Comparison of ENCODE assay signal across 8 cellular contexts in genomic region chr19:49347835-49348234, GRCh38. TPM values are rescaled to one million over a fixed set of nuclear protein-coding genes. Genes with fewer than 3 reads are reported as not detected.
DNase-seq lines count a peak whose midpoint lies in the region; FAIRE-seq and TF ChIP-seq lines count a peak whose summit lies in the region.
"Had no signal": no experiment of that assay in that cellular context is flagged by ENCODE, and none has a peak within 500 bp of the region (broad histone marks: within the 10 kb centered on the region; RNA-seq: fewer than 3 reads in every experiment).

No MANE protein-coding gene starts in this region.

- no peaks in the 10 kb centered on the region for H3K9me2 ChIP-seq in MM.1S (replicated peaks; ENCODE audit: insufficient read depth, low read length)

- H3K27me3 ChIP-seq in H1 (replicated peaks in 1 of 4; ENCODE audit: control insufficient read depth in 3 of 4, extremely low read depth in 1 of 4, insufficient read depth in 3 of 4, low read length in 3 of 4), result no peaks in the 10 kb centered on the region
- H3K27me3 ChIP-seq in osteoblast (ENCODE audit: insufficient read depth, low read length), result no peaks in the 10 kb centered on the region
- peaks cover 36% of the 10 kb centered on the region for H3K27me3 ChIP-seq in MM.1S (replicated peaks; ENCODE audit: insufficient read depth, low read length)

- no peak overlapping the region for H3K4me2 ChIP-seq in H1 (ENCODE audit: insufficient read depth in 1 of 2, low read depth in 2 of 2, low read length in 2 of 2)
- no peak overlapping the region for H3K4me2 ChIP-seq in osteoblast (ENCODE audit: insufficient read depth, low read length)
- no peak overlapping the region for H3K4me2 ChIP-seq in MM.1S (ENCODE audit: low read depth, low read length)

- H3K4me1 ChIP-seq in H1 (replicated peaks in 1 of 4; ENCODE audit: control insufficient read depth in 3 of 4, insufficient read depth in 4 of 4, low read length in 3 of 4) (no peaks in the 10 kb centered on the region), osteoblast (ENCODE audit: insufficient read depth, low read length) (no peaks in the 10 kb centered on the region), MM.1S (ENCODE audit: low read length) (no peaks in the 10 kb centered on the region)

- no peak overlapping the region for H4K8ac ChIP-seq in H1 (ENCODE audit: extremely low read depth, insufficient read depth, low read length)

- no peak overlapping the region for H4K91ac ChIP-seq in H1 (replicated peaks; ENCODE audit: insufficient read length, low read length)

- H2AFZ ChIP-seq in H1 (ENCODE audit: low read length) (no peak overlapping the region), osteoblast (ENCODE audit: low read length) (peak overlapping the region; percentile 83), MM.1S (ENCODE audit: low read length) (no peak overlapping the region)

- no peak overlapping the region for H3K4ac ChIP-seq in H1 (replicated peaks; ENCODE audit: insufficient read length, low read depth, low read length)

- H2BK15ac ChIP-seq in H1 (ENCODE audit: low read length), result no peak overlapping the region

- no peak overlapping the region for H2BK120ac ChIP-seq in H1 (replicated peaks; ENCODE audit: low read depth, low read length)

- no peak overlapping the region for H3K18ac ChIP-seq in H1 (ENCODE audit: extremely low read depth, low read length)

- H3K79me1 ChIP-seq in H1 (ENCODE audit: low read depth, low read length), result no peaks in the 10 kb centered on the region; the same call in 1 of the 2 replicates

- TF ChIP-seq EP300 in H1 (IDR thresholded peaks at IDR 0.05; ENCODE audit: borderline replicate concordance in 1 of 2, low read depth in 2 of 2, low read length in 2 of 2), result no peak

- peak in 1 of 2 experiments; percentile 38; a peak in 2 of 4 replicates for TF ChIP-seq RAD21 in H1 (IDR thresholded peaks at IDR 0.05 in 1 of 2, conservative IDR thresholded peaks at IDR 0.05 in 1 of 2; ENCODE audit: low read depth in 2 of 2, low read length in 2 of 2)

- H3K56ac ChIP-seq in H1 (replicated peaks; ENCODE audit: insufficient read length, low read depth, low read length), result no peak overlapping the region

- H3K36me3 ChIP-seq in H1 (ENCODE audit: control insufficient read depth in 2 of 4, insufficient read depth in 4 of 4, low read length in 3 of 4), result peaks cover 40 to 95% (median 77%) of the 10 kb centered on the region in 4 experiments
- H3K36me3 ChIP-seq in osteoblast (ENCODE audit: insufficient read depth, low read length), result peaks cover 44% of the 10 kb centered on the region
- H3K36me3 ChIP-seq in MM.1S (replicated peaks; ENCODE audit: insufficient read depth, low read length), result no peaks in the 10 kb centered on the region

- no peak overlapping the region for H3K23ac ChIP-seq in H1 (ENCODE audit: insufficient read length)

- H4K20me1 ChIP-seq in H1 (replicated peaks in 1 of 2; ENCODE audit: control insufficient read depth in 1 of 2, insufficient read depth in 2 of 2, low read length in 2 of 2), result peaks cover 7 to 15% of the 10 kb centered on the region in 2 experiments
- peaks cover 2% of the 10 kb centered on the region for H4K20me1 ChIP-seq in osteoblast (ENCODE audit: insufficient read depth, low read length)
- H4K20me1 ChIP-seq in MM.1S (ENCODE audit: insufficient read depth, low read length), result no peaks in the 10 kb centered on the region

- H3K27ac ChIP-seq in H1 (ENCODE audit: low read depth, low read length), result no peak overlapping the region
- no peak overlapping the region for H3K27ac ChIP-seq in osteoblast (ENCODE audit: low read depth, low read length)
- H3K27ac ChIP-seq in MM.1S (ENCODE audit: low read length), result no peak overlapping the region

- H2AK5ac ChIP-seq in H1 (ENCODE audit: low read depth, low read length), result no peak overlapping the region

- H3K79me2 ChIP-seq in H1 (ENCODE audit: control insufficient read depth in 1 of 2, insufficient read depth in 2 of 2, low read length in 2 of 2) (no peaks in the 10 kb centered on the region), osteoblast (ENCODE audit: insufficient read depth, low read length) (no peaks in the 10 kb centered on the region), MM.1S (ENCODE audit: low read length) (no peaks in the 10 kb centered on the region)

- H3K9me3 ChIP-seq in H1 (ENCODE audit: insufficient read depth in 2 of 2, low read depth in 1 of 2, low read length in 1 of 2) (no peaks in the 10 kb centered on the region), osteoblast (ENCODE audit: low read depth, low read length) (no peaks in the 10 kb centered on the region), MM.1S (replicated peaks; ENCODE audit: insufficient read depth, low read length) (no peaks in the 10 kb centered on the region)

- H3K23me2 ChIP-seq in H1 (ENCODE audit: low read depth, low read length), result no peaks in the 10 kb centered on the region

- POLR2A ChIA-PET in H1 (lab: Charles Lee; ENCODE audit: partially characterized antibody), result interaction anchor here (1.1 to 8.9 kb wide), 4 partner anchors 9 to 141 kb away, joined by 3 to 112 read pairs (median 23); partner anchors contain the start of genes DKKL1 and TEAD2

- TF ChIP-seq CTCF in GM12865 (IDR thresholded peaks at IDR 0.05; ENCODE audit: insufficient read depth, low read depth, low read length, missing control alignments) (no peak), H1 (IDR thresholded peaks at IDR 0.05; ENCODE audit: control extremely low read depth in 1 of 3, insufficient read depth in 1 of 3, low read depth in 1 of 3, low read length in 3 of 3) (peak in 2 of 3 experiments; percentile 38 to 49; a peak in 3 of 4 replicates), osteoblast (IDR thresholded peaks at IDR 0.05; ENCODE audit: extremely low read depth, low read depth, low read length) (peak; percentile 22), MM.1S (IDR thresholded peaks at IDR 0.05; ENCODE audit: low read length) (no peak)

- no peak overlapping the region for H3K14ac ChIP-seq in H1 (ENCODE audit: insufficient read length)

- TF ChIP-seq POLR2A in H1 (IDR thresholded peaks at IDR 0.05; ENCODE audit: control extremely low read depth in 1 of 2, low read depth in 2 of 2, low read length in 2 of 2), result no peak

- H3F3A ChIP-seq in MM.1S (ENCODE audit: insufficient read depth, low read length), result no peaks in the 10 kb centered on the region

- H3K9ac ChIP-seq in H1 (replicated peaks in 1 of 4; ENCODE audit: extremely low read depth in 1 of 4, low read depth in 3 of 4, low read length in 3 of 4), result no peak overlapping the region
- H3K9ac ChIP-seq in MM.1S (ENCODE audit: low read length), result no peak overlapping the region

- CTCF ChIA-PET in H1 (lab: Charles Lee; ENCODE audit: partially characterized antibody), result interaction anchor here (0.6 to 2.3 kb wide), 6 partner anchors 9 to 122 kb away, joined by 3 to 13 read pairs (median 6); no protein-coding TSS in a partner anchor

- H2BK5ac ChIP-seq in H1 (ENCODE audit: low read depth, low read length), result no peak overlapping the region; the same call in 1 of the 2 replicates

- H2BK12ac ChIP-seq in H1 (ENCODE audit: low read depth, low read length), result no peak overlapping the region

- H4K5ac ChIP-seq in H1 (ENCODE audit: insufficient read length, low read depth, low read length), result no peak overlapping the region

- DNase-seq in GM12865 (ENCODE audit: low read depth), result peak; percentile 61
- peak; percentile 56 for DNase-seq in NCI-H2196 (lab: John Stamatoyannopoulos, UW; ENCODE audit: unreplicated experiment)
- DNase-seq in H1 (ENCODE audit: low read depth in 1 of 2, low spot score in 2 of 2), result no peak
- DNase-seq in osteoblast (ENCODE audit: insufficient read length, low spot score, missing footprints), result peak; percentile 93
- no peak for DNase-seq in activated effector memory CD4-positive, alpha-beta T cell treated with anti-CD3 and anti-CD28 coated beads, Interleukin-2, amount 50 U/mL, for 16 hours
- no peak for DNase-seq in NCI-H1436 (lab: John Stamatoyannopoulos, UW)
- no peak for DNase-seq in MM.1S

- no peak overlapping the region for H3K4me3 ChIP-seq in GM12865 (ENCODE audit: low read depth, low read length)
- H3K4me3 ChIP-seq in H1 (ENCODE audit: extremely low read depth in 1 of 4, insufficient read depth in 2 of 4, low read depth in 3 of 4, low read length in 4 of 4), result no peak overlapping the region
- H3K4me3 ChIP-seq in osteoblast (ENCODE audit: insufficient read depth, low read length), result no peak overlapping the region
- no peak overlapping the region for H3K4me3 ChIP-seq in MM.1S (ENCODE audit: low read length)

- H2BK20ac ChIP-seq in H1 (ENCODE audit: low read length), result no peak overlapping the region

- WGBS in H1 (ENCODE audit: extremely low coverage in 1 of 2, insufficient coverage in 1 of 2, insufficient read length in 1 of 2, insufficient replicate concordance in 2 of 2, low coverage in 1 of 2, low lambda C conversion rate in 2 of 2, missing lambda C conversion rate in 1 of 2), 2 experiments, result 89% methylated on average over 3 of the region's 3 CpGs; no CpG with 5 or more reads in 1 of the 2 experiments

- FAIRE-seq in H1 (lab: Jason Lieb, UNC), result peak; percentile 86

RNA-seq across cellular contexts. Expression of gene CD37, which starts 12.6 kb away (rescaled TPM):
- not detected in 2 replicates for total RNA-seq in H1 (2021; fragmentation: NEBNext Ultra II Directional; extraction: Animal tissue kit (Norgen Biotek cat#: 25700))
- polyA plus RNA-seq in H1 (2011; rRNA removed), result not detected in 2 replicates
- not detected for polyA plus RNA-seq in H1 (2011; cell fraction: cytosol; rRNA removed)
- 0.16 TPM for polyA plus RNA-seq in H1 (2011; cell fraction: nucleus; rRNA removed)
- polyA plus RNA-seq in H1 (2012, experiment 1 of 2), result 1.9 to 55.2 TPM (median 3.7 TPM) in 4 replicates
- polyA plus RNA-seq in H1 (2012, experiment 2 of 2), result 77.7 TPM
- 0.24 TPM for polyA plus RNA-seq in H1 (2013, experiment 1 of 2)
- 0.37 TPM for polyA plus RNA-seq in H1 (2013, experiment 2 of 2)
- not detected in 2 replicates for polyA minus RNA-seq in H1 (2011; rRNA and poly(A)+ RNA removed)
- polyA minus RNA-seq in H1 (2011; cell fraction: cytosol; rRNA and poly(A)+ RNA removed), result not detected
- polyA minus RNA-seq in H1 (2011; cell fraction: nucleus; rRNA and poly(A)+ RNA removed), result not detected
- 0.36 TPM in 1 of 2 replicates, not detected in the other for total RNA-seq in osteoblast

RNA-seq across cellular contexts. Expression of gene TEAD2, which starts 14.4 kb away (rescaled TPM):
- 146 and 156 TPM in 2 replicates for total RNA-seq in H1 (2021; fragmentation: NEBNext Ultra II Directional; extraction: Animal tissue kit (Norgen Biotek cat#: 25700))
- 87.6 and 110 TPM in 2 replicates for polyA plus RNA-seq in H1 (2011; rRNA removed)
- 76.8 TPM for polyA plus RNA-seq in H1 (2011; cell fraction: cytosol; rRNA removed)
- 113 TPM for polyA plus RNA-seq in H1 (2011; cell fraction: nucleus; rRNA removed)
- 111 to 130 TPM (median 124 TPM) in 4 replicates for polyA plus RNA-seq in H1 (2012, experiment 1 of 2)
- 176 TPM for polyA plus RNA-seq in H1 (2012, experiment 2 of 2)
- polyA plus RNA-seq in H1 (2013, experiment 1 of 2), result 139 TPM
- polyA plus RNA-seq in H1 (2013, experiment 2 of 2), result 138 TPM
- 97.0 and 101 TPM in 2 replicates for polyA minus RNA-seq in H1 (2011; rRNA and poly(A)+ RNA removed)
- polyA minus RNA-seq in H1 (2011; cell fraction: cytosol; rRNA and poly(A)+ RNA removed), result 74.5 TPM
- polyA minus RNA-seq in H1 (2011; cell fraction: nucleus; rRNA and poly(A)+ RNA removed), result 52.5 TPM
- 40.1 and 41.3 TPM in 2 replicates for total RNA-seq in osteoblast
- total RNA-seq: T-helper 1 cell treated with Interleukin-12 subunit alpha and Interleukin-12 subunit beta and Interleukin-4 antibody, amounts not matched to agents 30 ng/mL and 1 ng/mL, for 36 hours had no signal

RNA-seq across cellular contexts. Expression of gene DKKL1, which starts 15.8 kb away (rescaled TPM):
- total RNA-seq in H1 (2021; fragmentation: NEBNext Ultra II Directional; extraction: Animal tissue kit (Norgen Biotek cat#: 25700)), result 2.6 and 3.1 TPM in 2 replicates
- polyA plus RNA-seq in H1 (2011; rRNA removed), result 5.9 and 6.8 TPM in 2 replicates
- polyA plus RNA-seq in H1 (2011; cell fraction: cytosol; rRNA removed), result 4.6 TPM
- 5.8 TPM for polyA plus RNA-seq in H1 (2011; cell fraction: nucleus; rRNA removed)
- 1.4 to 4.0 TPM (median 3.3 TPM) in 4 replicates for polyA plus RNA-seq in H1 (2012, experiment 1 of 2)
- 3.4 TPM for polyA plus RNA-seq in H1 (2012, experiment 2 of 2)
- polyA plus RNA-seq in H1 (2013, experiment 1 of 2), result 5.0 TPM
- polyA plus RNA-seq in H1 (2013, experiment 2 of 2), result 4.3 TPM
- 1.0 and 2.1 TPM in 2 replicates for polyA minus RNA-seq in H1 (2011; rRNA and poly(A)+ RNA removed)
- polyA minus RNA-seq in H1 (2011; cell fraction: cytosol; rRNA and poly(A)+ RNA removed), result 2.6 TPM
- polyA minus RNA-seq in H1 (2011; cell fraction: nucleus; rRNA and poly(A)+ RNA removed), result 1.5 TPM
- 0.36 TPM in 1 of 2 replicates, not detected in the other for total RNA-seq in osteoblast
- total RNA-seq: T-helper 1 cell treated with Interleukin-12 subunit alpha and Interleukin-12 subunit beta and Interleukin-4 antibody, amounts not matched to agents 30 ng/mL and 1 ng/mL, for 36 hours had no signal

RNA-seq across cellular contexts. Expression of gene SLC6A16, which starts 22.8 kb away (rescaled TPM):
- 1.5 and 1.7 TPM in 2 replicates for total RNA-seq in H1 (2021; fragmentation: NEBNext Ultra II Directional; extraction: Animal tissue kit (Norgen Biotek cat#: 25700))
- 0.93 and 1.1 TPM in 2 replicates for polyA plus RNA-seq in H1 (2011; rRNA removed)
- polyA plus RNA-seq in H1 (2011; cell fraction: cytosol; rRNA removed), result 0.85 TPM
- polyA plus RNA-seq in H1 (2011; cell fraction: nucleus; rRNA removed), result 2.5 TPM
- polyA plus RNA-seq in H1 (2012, experiment 1 of 2), result 0.86 to 1.9 TPM (median 1.6 TPM) in 4 replicates
- polyA plus RNA-seq in H1 (2012, experiment 2 of 2), result 1.1 TPM
- 0.39 TPM for polyA plus RNA-seq in H1 (2013, experiment 1 of 2)
- polyA plus RNA-seq in H1 (2013, experiment 2 of 2), result 0.59 TPM
- 1.1 and 1.3 TPM in 2 replicates for polyA minus RNA-seq in H1 (2011; rRNA and poly(A)+ RNA removed)
- polyA minus RNA-seq in H1 (2011; cell fraction: cytosol; rRNA and poly(A)+ RNA removed), result 0.95 TPM
- polyA minus RNA-seq in H1 (2011; cell fraction: nucleus; rRNA and poly(A)+ RNA removed), result 2.7 TPM
- total RNA-seq in osteoblast, result 0.72 and 1.2 TPM in 2 replicates

RNA-seq across cellular contexts. Expression of gene KASH5, which starts 40.2 kb away (rescaled TPM):
- total RNA-seq in H1 (2021; fragmentation: NEBNext Ultra II Directional; extraction: Animal tissue kit (Norgen Biotek cat#: 25700)), result 0.19 and 0.57 TPM in 2 replicates
- polyA plus RNA-seq in H1 (2011; rRNA removed), result 0.05 and 0.28 TPM in 2 replicates
- 0.21 TPM for polyA plus RNA-seq in H1 (2011; cell fraction: cytosol; rRNA removed)
- polyA plus RNA-seq in H1 (2011; cell fraction: nucleus; rRNA removed), result 0.76 TPM
- polyA plus RNA-seq in H1 (2012, experiment 1 of 2), result 0.12 to 0.42 TPM in 2 of 4 replicates, not detected in the others
- not detected for polyA plus RNA-seq in H1 (2012, experiment 2 of 2)
- polyA plus RNA-seq in H1 (2013, experiment 1 of 2), result 0.12 TPM
- polyA plus RNA-seq in H1 (2013, experiment 2 of 2), result 0.07 TPM
- polyA minus RNA-seq in H1 (2011; rRNA and poly(A)+ RNA removed), result 0.17 TPM in 1 of 2 replicates, not detected in the other
- not detected for polyA minus RNA-seq in H1 (2011; cell fraction: cytosol; rRNA and poly(A)+ RNA removed)
- not detected for polyA minus RNA-seq in H1 (2011; cell fraction: nucleus; rRNA and poly(A)+ RNA removed)
- total RNA-seq in osteoblast, result not detected in 2 replicates
- total RNA-seq: T-helper 1 cell treated with Interleukin-12 subunit alpha and Interleukin-12 subunit beta and Interleukin-4 antibody, amounts not matched to agents 30 ng/mL and 1 ng/mL, for 36 hours had no signal

Comparison
In these comparisons a context has a peak if more than half of its experiments do, and no peak if none do; other contexts are left out.
1. DNase-seq: peak in GM12865 (single experiment), NCI-H2196 (single experiment) and osteoblast (single experiment); none in H1 (0 of 2), activated effector memory CD4-positive, alpha-beta T cell treated with anti-CD3 and anti-CD28 coated beads, Interleukin-2, amount 50 U/mL, for 16 hours (single experiment), NCI-H1436 (single experiment) and MM.1S (single experiment).
2. CTCF ChIP-seq: peak in H1 (2 of 3) and osteoblast (single experiment); none in GM12865 (single experiment) and MM.1S (single experiment).